ENCODE assay signal across 8 cellular contexts in the genomic region with DNA sequence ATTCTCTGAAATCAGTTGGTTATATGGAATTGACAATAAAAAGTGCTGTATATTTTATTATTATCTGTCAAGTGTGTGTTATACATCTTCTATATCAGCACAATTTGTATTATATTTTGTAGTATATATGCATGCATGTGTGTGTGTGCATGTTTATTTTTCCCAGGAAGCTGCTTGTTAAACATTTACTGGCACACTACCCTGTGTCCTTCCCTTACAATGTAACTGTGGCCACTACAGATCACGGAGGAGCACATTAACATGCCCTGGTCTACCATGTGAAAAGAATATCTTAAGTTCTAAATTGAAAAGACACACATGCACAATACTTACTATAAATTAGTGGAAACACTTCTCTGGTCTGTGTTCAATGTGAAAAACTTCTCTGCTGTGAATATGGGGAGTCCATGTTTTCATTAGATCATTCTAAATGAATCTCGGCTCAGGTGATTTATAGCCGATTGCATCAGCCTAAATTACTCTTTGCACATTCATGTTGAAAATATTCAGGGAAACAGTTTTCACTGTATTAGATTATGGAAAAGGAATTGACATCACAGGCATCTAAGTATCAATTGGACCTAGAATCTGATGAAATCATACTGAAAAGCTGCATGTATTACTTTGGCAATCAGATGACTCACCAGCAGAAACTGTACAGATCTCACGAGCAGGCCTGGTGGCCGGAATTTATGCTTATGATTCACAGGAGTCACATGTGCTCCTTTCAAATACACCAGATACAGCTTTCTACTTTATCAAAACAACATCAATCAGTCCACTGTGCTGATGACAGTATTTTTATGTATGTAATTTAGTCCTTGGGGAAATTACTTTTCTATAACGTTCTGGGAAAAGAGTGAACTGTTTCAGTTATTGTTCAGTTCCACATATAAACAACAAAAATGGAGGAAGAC. TPM values are rescaled to one million over a fixed set of nuclear protein-coding genes. Genes with fewer than 3 reads are reported as not detected.
A peak's percentile ranks its signal among the peaks of the same experiment; 100 is the strongest.
DNase-seq lines count a peak whose midpoint lies in the region; ATAC-seq and TF ChIP-seq lines count a peak whose summit lies in the region.

No MANE protein-coding gene starts in this region.

- CTCF ChIA-PET in mammary epithelial cell (lab: Charles Lee; ENCODE audit: low non-redundant PET), result interaction anchor here (0.6 to 0.8 kb wide), 2 partner anchors 38 to 91 kb away, joined by 4 read pairs; no protein-coding TSS in a partner anchor
- CTCF ChIA-PET in activated naive CD4-positive, alpha-beta T cell treated with anti-CD3 and anti-CD28 coated beads for 36 hours (lab: Charles Lee), result no interaction called here

- H3K4me2 ChIP-seq in mammary epithelial cell (ENCODE audit: insufficient read depth, low read depth, low read length), result peak overlapping the region; percentile 76

- H4K20me1 ChIP-seq in mammary epithelial cell (ENCODE audit: insufficient read depth, low read length), result no peaks in the 10 kb centered on the region

- no peak overlapping the region for H2AFZ ChIP-seq in mammary epithelial cell (ENCODE audit: low read depth, low read length)

- BruUV-seq in mammary epithelial cell (replicated peaks; lab: Mats Ljungman, UMichigan), result no TSS peak

- no peaks in the 10 kb centered on the region for H3K27me3 Mint-ChIP-seq in activated naive CD4-positive, alpha-beta T cell treated with anti-CD3 and anti-CD28 coated beads for 36 hours (ENCODE audit: low read depth)

- intact Hi-C loops in mammary epithelial cell (cut with micrococcal nuclease), result loop anchor here (1.0 to 5.0 kb wide), 7 partner anchors 30 to 120 kb away; no protein-coding TSS in a partner anchor
- intact Hi-C loops in tibial artery (cut with DNase I; ENCODE audit: low total_unique reads), result no loop called here
- intact Hi-C loops in activated naive CD4-positive, alpha-beta T cell treated with anti-CD3 and anti-CD28 coated beads for 36 hours (cut with micrococcal nuclease), result no loop called here

- 7% methylated on average over 6 of the region's 6 CpGs for WGBS in mammary epithelial cell (ENCODE audit: low coverage, missing lambda C conversion rate)

- TF ChIP-seq CTCF in mammary epithelial cell (conservative IDR thresholded peaks at IDR 0.05 in 1 of 2, IDR thresholded peaks at IDR 0.05 in 1 of 2; ENCODE audit: extremely low read depth in 1 of 2, insufficient read depth in 1 of 2, low read depth in 1 of 2, low read length in 2 of 2), result peak in 1 of 2 donors; percentile 39
- TF ChIP-seq CTCF in tibial artery (IDR thresholded peaks at IDR 0.05), result peak; percentile 48 to 58

- peak; percentile 65 for ATAC-seq in left lobe of liver

- H3K27me3 ChIP-seq in mammary epithelial cell (ENCODE audit: insufficient read depth, low read length) (no peaks in the 10 kb centered on the region), tibial artery (no peaks in the 10 kb centered on the region)

- DNase-seq in NCI-H1417 (lab: John Stamatoyannopoulos, UW) (peak in 2 of 3 experiments; percentile 54 to 86), NCI-H1417 treated with DMSO at 0.1 percent for 48 hours (lab: John Stamatoyannopoulos, UW) (no peak), NCI-H2227 (lab: John Stamatoyannopoulos, UW; ENCODE audit: unreplicated experiment) (peak; percentile 65), mammary epithelial cell (peak; percentile 99), left lobe of liver (ENCODE audit: low spot score) (no peak), tibial artery (peak; percentile 80 to 81), NCI-H82 treated with DMSO at 0.1 percent for 48 hours (lab: John Stamatoyannopoulos, UW; ENCODE audit: unreplicated experiment) (no peak)
- DNase-seq in activated naive CD4-positive, alpha-beta T cell treated with anti-CD3 and anti-CD28 coated beads for 36 hours, result no peak

- H3K4me1 ChIP-seq in mammary epithelial cell (ENCODE audit: insufficient read depth, low read length), result peaks cover 58% of the 10 kb centered on the region
- H3K4me1 ChIP-seq in tibial artery, result peaks cover 0 to 96% (median 35%) of the 10 kb centered on the region in 4 donors

- peak overlapping the region; percentile 48 to 67 (median 50) for H3K4me3 ChIP-seq in mammary epithelial cell (replicated peaks in 1 of 3; ENCODE audit: insufficient read depth in 1 of 3, low read depth in 2 of 3, low read length in 3 of 3)
- no peak overlapping the region for H3K4me3 ChIP-seq in tibial artery

- H3K9me3 Mint-ChIP-seq in activated naive CD4-positive, alpha-beta T cell treated with anti-CD3 and anti-CD28 coated beads for 36 hours, result peaks cover 12% of the 10 kb centered on the region

- H3K9ac ChIP-seq in mammary epithelial cell (ENCODE audit: insufficient read depth, low read length), result peak overlapping the region; percentile 97

- no peaks in the 10 kb centered on the region for H3K4me1 Mint-ChIP-seq in activated naive CD4-positive, alpha-beta T cell treated with anti-CD3 and anti-CD28 coated beads for 36 hours (ENCODE audit: low read depth)

- H3K4me3 Mint-ChIP-seq in activated naive CD4-positive, alpha-beta T cell treated with anti-CD3 and anti-CD28 coated beads for 36 hours, result no peak overlapping the region

- H3K9me3 ChIP-seq in mammary epithelial cell (replicated peaks; ENCODE audit: insufficient read depth, low read length) (peaks cover 6% of the 10 kb centered on the region), tibial artery (no peaks in the 10 kb centered on the region)

- in situ Hi-C loops in mammary epithelial cell (cut with MboI; ENCODE audit: low sequenced_read_pairs in 2 of 2), result loop anchor here (5.0 to 10.0 kb wide), 2 partner anchors 37 to 51 kb away; a partner anchor contains a TSS

- H3K36me3 ChIP-seq in mammary epithelial cell (ENCODE audit: insufficient read depth, low read length), result no peaks in the 10 kb centered on the region
- no peaks in the 10 kb centered on the region for H3K36me3 ChIP-seq in tibial artery

- H3K79me2 ChIP-seq in mammary epithelial cell (ENCODE audit: insufficient read depth, low read length), result peaks cover 59% of the 10 kb centered on the region

- peak overlapping the region; percentile 100 for H3K27ac ChIP-seq in mammary epithelial cell (ENCODE audit: insufficient read depth, low read depth, low read length)
- peak overlapping the region; percentile 64 to 66 for H3K27ac ChIP-seq in tibial artery

- no peaks in the 10 kb centered on the region for H3K36me3 Mint-ChIP-seq in activated naive CD4-positive, alpha-beta T cell treated with anti-CD3 and anti-CD28 coated beads for 36 hours (ENCODE audit: low read depth)

- no peak overlapping the region for H3K27ac Mint-ChIP-seq in activated naive CD4-positive, alpha-beta T cell treated with anti-CD3 and anti-CD28 coated beads for 36 hours

- dilution Hi-C loops in mammary epithelial cell (cut with HindIII; ENCODE audit: low sequenced_read_pairs), result loop anchor here (5.0 kb wide), 1 partner anchor 38 kb away; no protein-coding TSS in a partner anchor

RNA-seq across cellular contexts. Expression of a gene that starts 39.4 kb away (rescaled TPM):
- total RNA-seq in mammary epithelial cell (10 to 100 TPM; 52.9 to 57.8 TPM), left lobe of liver (12.7 TPM)
- 16.6 TPM for polyA plus RNA-seq in mammary epithelial cell
- 20.7 TPM for polyA minus RNA-seq in mammary epithelial cell
- not detected for total RNA-seq in activated naive CD4-positive, alpha-beta T cell treated with anti-CD3 and anti-CD28 coated beads for 36 hours

Comparison
In these comparisons a context has a peak if more than half of its experiments do, and no peak if none do; other contexts are left out.
1. DNase-seq: peak in NCI-H1417 (2 of 3), NCI-H2227 (single experiment), mammary epithelial cell (single experiment) and tibial artery (2 of 2); none in NCI-H1417 treated with DMSO at 0.1 percent for 48 hours (single experiment), left lobe of liver (single experiment), NCI-H82 treated with DMSO at 0.1 percent for 48 hours (single experiment) and activated naive CD4-positive, alpha-beta T cell treated with anti-CD3 and anti-CD28 coated beads for 36 hours (single experiment).
2. H3K4me3 ChIP-seq: peak in mammary epithelial cell (3 of 3); none in tibial artery (0 of 2).
3. RNA of a gene that starts 39.4 kb away (total RNA-seq): 52.9 to 57.8 TPM in mammary epithelial cell and 12.7 TPM in left lobe of liver (single experiment); not detected in activated naive CD4-positive, alpha-beta T cell treated with anti-CD3 and anti-CD28 coated beads for 36 hours; every median in the first group is over 10 times any median in the second.